In the genomic region with DNA sequence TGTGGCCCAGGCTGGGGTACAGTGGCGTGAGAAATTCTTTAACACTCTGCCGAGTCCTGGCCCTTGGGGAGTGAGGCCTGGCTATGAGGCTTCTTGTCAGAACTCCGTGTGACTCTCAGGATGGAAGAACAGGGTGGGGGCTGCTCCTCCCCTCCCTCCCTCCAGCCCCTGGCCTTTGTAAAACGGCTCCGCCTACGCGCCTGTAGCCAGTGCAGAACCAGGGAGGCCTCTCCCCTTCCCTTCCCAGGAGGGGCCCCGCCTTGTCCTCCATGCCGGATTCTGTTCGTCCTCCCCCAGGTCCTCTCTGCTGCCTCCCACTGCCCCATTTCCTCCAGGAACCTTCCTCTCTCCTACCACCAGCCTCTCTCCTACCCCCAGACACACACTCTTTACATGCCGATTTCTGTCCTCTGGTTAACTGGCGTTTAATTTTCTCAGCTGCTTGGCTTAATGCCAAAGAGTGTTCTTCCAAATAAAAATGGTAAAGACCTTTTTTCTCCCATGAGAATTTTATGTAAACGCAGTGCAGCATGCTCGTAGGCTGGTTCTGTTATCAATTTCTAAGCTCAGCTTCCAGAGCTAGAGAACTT, we compare ENCODE assay signal across 1 cellular context.
TF ChIP-seq lines count a peak whose summit lies in the region.

No MANE protein-coding gene starts in this region.

TF ChIP-seq in GM23338, 12 proteins besides CTCF, POLR2A, EP300 and RAD21 (continued from another document):
- TF ChIP-seq ZNF331 (CRISPR knock-in tag; IDR thresholded peaks at IDR 0.05; ENCODE audit: low read depth) (no peak), EZH2phosphoT487 (IDR thresholded peaks at IDR 0.05; ENCODE audit: unreplicated experiment) (no peak), POLR2AphosphoS5 (IDR thresholded peaks at IDR 0.05; ENCODE audit: low read depth) (no peak), JUNB (IDR thresholded peaks at IDR 0.05; ENCODE audit: unreplicated experiment) (no peak), ZNF114 (CRISPR knock-in tag; IDR thresholded peaks at IDR 0.05) (no peak)
- TF ChIP-seq, protein P1, sequence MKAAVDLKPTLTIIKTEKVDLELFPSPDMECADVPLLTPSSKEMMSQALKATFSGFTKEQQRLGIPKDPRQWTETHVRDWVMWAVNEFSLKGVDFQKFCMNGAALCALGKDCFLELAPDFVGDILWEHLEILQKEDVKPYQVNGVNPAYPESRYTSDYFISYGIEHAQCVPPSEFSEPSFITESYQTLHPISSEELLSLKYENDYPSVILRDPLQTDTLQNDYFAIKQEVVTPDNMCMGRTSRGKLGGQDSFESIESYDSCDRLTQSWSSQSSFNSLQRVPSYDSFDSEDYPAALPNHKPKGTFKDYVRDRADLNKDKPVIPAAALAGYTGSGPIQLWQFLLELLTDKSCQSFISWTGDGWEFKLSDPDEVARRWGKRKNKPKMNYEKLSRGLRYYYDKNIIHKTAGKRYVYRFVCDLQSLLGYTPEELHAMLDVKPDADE (IDR thresholded peaks at IDR 0.05) = no peak
- TF ChIP-seq, protein P2, sequence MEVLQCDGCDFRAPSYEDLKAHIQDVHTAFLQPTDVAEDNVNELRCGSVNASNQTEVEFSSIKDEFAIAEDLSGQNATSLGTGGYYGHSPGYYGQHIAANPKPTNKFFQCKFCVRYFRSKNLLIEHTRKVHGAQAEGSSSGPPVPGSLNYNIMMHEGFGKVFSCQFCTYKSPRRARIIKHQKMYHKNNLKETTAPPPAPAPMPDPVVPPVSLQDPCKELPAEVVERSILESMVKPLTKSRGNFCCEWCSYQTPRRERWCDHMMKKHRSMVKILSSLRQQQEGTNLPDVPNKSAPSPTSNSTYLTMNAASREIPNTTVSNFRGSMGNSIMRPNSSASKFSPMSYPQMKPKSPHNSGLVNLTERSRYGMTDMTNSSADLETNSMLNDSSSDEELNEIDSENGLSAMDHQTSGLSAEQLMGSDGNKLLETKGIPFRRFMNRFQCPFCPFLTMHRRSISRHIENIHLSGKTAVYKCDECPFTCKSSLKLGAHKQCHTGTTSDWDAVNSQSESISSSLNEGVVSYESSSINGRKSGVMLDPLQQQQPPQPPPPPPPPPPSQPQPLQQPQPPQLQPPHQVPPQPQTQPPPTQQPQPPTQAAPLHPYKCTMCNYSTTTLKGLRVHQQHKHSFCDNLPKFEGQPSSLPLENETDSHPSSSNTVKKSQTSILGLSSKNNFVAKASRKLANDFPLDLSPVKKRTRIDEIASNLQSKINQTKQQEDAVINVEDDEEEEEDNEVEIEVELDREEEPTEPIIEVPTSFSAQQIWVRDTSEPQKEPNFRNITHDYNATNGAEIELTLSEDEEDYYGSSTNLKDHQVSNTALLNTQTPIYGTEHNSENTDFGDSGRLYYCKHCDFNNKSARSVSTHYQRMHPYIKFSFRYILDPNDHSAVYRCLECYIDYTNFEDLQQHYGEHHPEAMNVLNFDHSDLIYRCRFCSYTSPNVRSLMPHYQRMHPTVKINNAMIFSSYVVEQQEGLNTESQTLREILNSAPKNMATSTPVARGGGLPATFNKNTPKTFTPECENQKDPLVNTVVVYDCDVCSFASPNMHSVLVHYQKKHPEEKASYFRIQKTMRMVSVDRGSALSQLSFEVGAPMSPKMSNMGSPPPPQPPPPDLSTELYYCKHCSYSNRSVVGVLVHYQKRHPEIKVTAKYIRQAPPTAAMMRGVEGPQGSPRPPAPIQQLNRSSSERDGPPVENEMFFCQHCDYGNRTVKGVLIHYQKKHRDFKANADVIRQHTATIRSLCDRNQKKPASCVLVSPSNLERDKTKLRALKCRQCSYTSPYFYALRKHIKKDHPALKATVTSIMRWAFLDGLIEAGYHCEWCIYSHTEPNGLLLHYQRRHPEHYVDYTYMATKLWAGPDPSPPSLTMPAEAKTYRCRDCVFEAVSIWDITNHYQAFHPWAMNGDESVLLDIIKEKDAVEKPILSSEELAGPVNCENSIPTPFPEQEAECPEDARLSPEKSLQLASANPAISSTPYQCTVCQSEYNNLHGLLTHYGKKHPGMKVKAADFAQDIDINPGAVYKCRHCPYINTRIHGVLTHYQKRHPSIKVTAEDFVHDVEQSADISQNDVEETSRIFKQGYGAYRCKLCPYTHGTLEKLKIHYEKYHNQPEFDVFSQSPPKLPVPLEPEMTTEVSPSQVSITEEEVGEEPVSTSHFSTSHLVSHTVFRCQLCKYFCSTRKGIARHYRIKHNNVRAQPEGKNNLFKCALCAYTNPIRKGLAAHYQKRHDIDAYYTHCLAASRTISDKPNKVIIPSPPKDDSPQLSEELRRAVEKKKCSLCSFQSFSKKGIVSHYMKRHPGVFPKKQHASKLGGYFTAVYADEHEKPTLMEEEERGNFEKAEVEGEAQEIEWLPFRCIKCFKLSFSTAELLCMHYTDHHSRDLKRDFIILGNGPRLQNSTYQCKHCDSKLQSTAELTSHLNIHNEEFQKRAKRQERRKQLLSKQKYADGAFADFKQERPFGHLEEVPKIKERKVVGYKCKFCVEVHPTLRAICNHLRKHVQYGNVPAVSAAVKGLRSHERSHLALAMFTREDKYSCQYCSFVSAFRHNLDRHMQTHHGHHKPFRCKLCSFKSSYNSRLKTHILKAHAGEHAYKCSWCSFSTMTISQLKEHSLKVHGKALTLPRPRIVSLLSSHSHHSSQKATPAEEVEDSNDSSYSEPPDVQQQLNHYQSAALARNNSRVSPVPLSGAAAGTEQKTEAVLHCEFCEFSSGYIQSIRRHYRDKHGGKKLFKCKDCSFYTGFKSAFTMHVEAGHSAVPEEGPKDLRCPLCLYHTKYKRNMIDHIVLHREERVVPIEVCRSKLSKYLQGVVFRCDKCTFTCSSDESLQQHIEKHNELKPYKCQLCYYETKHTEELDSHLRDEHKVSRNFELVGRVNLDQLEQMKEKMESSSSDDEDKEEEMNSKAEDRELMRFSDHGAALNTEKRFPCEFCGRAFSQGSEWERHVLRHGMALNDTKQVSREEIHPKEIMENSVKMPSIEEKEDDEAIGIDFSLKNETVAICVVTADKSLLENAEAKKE (CRISPR knock-in tag; IDR thresholded peaks at IDR 0.05) = no peak
